In the genomic region with DNA sequence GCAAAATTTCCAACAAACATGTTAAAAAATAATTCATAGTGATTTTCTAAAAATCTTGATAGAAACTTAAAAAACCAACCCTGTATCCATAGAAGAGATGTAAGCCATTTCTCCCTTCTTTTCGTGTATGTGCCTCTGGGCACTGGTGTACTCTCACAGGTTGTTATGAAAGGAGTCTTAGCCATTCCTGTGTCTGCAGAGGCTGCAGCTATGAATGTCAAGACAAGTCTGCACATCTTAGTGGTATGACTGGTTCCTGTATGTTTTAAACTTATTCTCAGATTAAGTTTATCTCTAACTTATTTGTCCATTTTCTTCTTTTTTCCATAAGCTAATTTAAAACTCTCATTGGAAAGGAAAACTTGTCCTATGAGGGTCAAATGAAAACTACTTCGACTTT, we compare ENCODE assay signal across 12 cellular contexts.
DNase-seq lines count a peak whose midpoint lies in the region; ATAC-seq and TF ChIP-seq lines count a peak whose summit lies in the region.
"Had no signal": no experiment of that assay in that cellular context is flagged by ENCODE, and none has a peak within 500 bp of the region (broad histone marks: within the 10 kb centered on the region; RNA-seq: fewer than 3 reads in every experiment).

No MANE protein-coding gene starts in this region.

- DNase-seq in HPDE6-E6E7 (ENCODE audit: extremely low spot score) (peak; percentile 26), RWPE1 (ENCODE audit: low spot score) (peak; percentile 31), epithelial cell of prostate (ENCODE audit: low read depth, low spot score) (no peak), nucleus accumbens (lab: John Stamatoyannopoulos, UW) (no peak), left colon (no peak)
- DNase-seq: CD8-positive, alpha-beta memory T cell; DMS53; H9 had no signal

- intact Hi-C loops in left colon (cut with DNase I, micrococcal nuclease), result no loop called here

- no peak for TF ChIP-seq CTCF in RWPE1 (conservative IDR thresholded peaks at IDR 0.05; ENCODE audit: low read depth)

- ATAC-seq in GM21367 (IDR thresholded peaks at IDR 0.05; ENCODE audit: unreplicated experiment) (no peak), left colon (no peak)
- ATAC-seq: A549, HepG2 had no signal

- H3K27ac ChIP-seq in RWPE1 (no peak overlapping the region), epithelial cell of prostate (peak overlapping the region; percentile 48)
- H3K27ac ChIP-seq: A549, GM23248 had no signal

- CTCF ChIA-PET in RWPE1 (lab: Yijun Ruan, JAX), result no interaction called here

- POLR2A ChIA-PET in RWPE1 (lab: Yijun Ruan, JAX; ENCODE audit: low non-redundant PET), result no interaction called here

Comparison
In these comparisons a context has a peak if more than half of its experiments do, and no peak if none do; other contexts are left out.
1. DNase-seq: peak in HPDE6-E6E7 (single experiment) and RWPE1 (single experiment); none in epithelial cell of prostate (single experiment), nucleus accumbens (0 of 56) and left colon (0 of 2).